ENCODE assay signal across 26 cellular contexts in the genomic region with DNA sequence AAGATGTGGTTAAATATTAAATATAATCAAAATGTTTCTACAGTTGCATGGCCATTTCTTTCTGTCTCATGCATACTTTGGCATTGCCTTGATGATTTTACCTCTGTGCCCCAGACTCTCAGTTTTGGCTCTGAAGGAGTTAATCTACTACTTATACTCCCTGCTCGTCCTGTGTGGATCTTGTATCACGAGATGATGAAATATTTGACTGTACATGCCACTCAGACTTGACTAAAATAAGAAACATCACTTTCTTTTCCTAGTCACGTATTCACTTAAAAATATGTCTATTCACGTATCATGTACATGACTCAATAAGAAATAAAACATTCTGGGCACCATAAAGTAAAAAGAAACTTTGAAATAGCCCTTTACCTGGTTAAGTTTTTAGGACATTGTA.
DNase-seq lines count a peak whose midpoint lies in the region; ATAC-seq, FAIRE-seq and TF ChIP-seq lines count a peak whose summit lies in the region.
"Had no signal": no experiment of that assay in that cellular context is flagged by ENCODE, and none has a peak within 500 bp of the region (broad histone marks: within the 10 kb centered on the region; RNA-seq: fewer than 3 reads in every experiment).

No MANE protein-coding gene starts in this region.

- no peaks in the 10 kb centered on the region for H3K4me1 Mint-ChIP-seq in activated T-cell treated with anti-CD3 and anti-CD28 coated beads, Interleukin-2, amount 50 U/mL, for 72 hours (ENCODE audit: low read depth)
- H3K4me1 Mint-ChIP-seq: CD8-positive, alpha-beta memory T cell had no signal

- H3K36me3 Mint-ChIP-seq in activated T-cell treated with anti-CD3 and anti-CD28 coated beads, Interleukin-2, amount 50 U/mL, for 72 hours (ENCODE audit: insufficient read depth in 2 of 2): no peaks in the 10 kb centered on the region
- H3K36me3 Mint-ChIP-seq: CD8-positive, alpha-beta memory T cell had no signal

- DNase-seq in left ventricle myocardium inferior (no peak), right atrium auricular region (ENCODE audit: low spot score) (no peak), amniotic epithelial cell (ENCODE audit: low read depth) (peak; percentile 23), fibroblast of peridontal ligament (ENCODE audit: extremely low read depth) (peak; percentile 88), NCI-H1694 (lab: John Stamatoyannopoulos, UW) (no peak), cerebellar cortex (ENCODE audit: low spot score) (no peak), urothelium cell line (ENCODE audit: low spot score) (no peak)
- no peak for DNase-seq in activated T-cell treated with anti-CD3 and anti-CD28 coated beads, Interleukin-2, amount 50 U/mL, for 72 hours
- DNase-seq: Calu3; CD8-positive, alpha-beta memory T cell; DMS153; NCI-H1092; NCI-H146; NCI-H2081; NCI-H2171; NCI-H345; NCI-H524; NCI-H82; SIG-M5; SK-N-SH had no signal

- no peaks in the 10 kb centered on the region for H3K4me1 ChIP-seq in left ventricle myocardium inferior
- no peaks in the 10 kb centered on the region for H3K4me1 ChIP-seq in right atrium auricular region

- peaks cover 0 to 3% of the 10 kb centered on the region in 2 donors for H3K9me3 Mint-ChIP-seq in activated T-cell treated with anti-CD3 and anti-CD28 coated beads, Interleukin-2, amount 50 U/mL, for 72 hours

- no peak for FAIRE-seq in urothelium cell line (lab: Jason Lieb, UNC)
- FAIRE-seq: G401.6, GM18507, K562 had no signal

- no peak overlapping the region for H3K27ac Mint-ChIP-seq in activated T-cell treated with anti-CD3 and anti-CD28 coated beads, Interleukin-2, amount 50 U/mL, for 72 hours
- H3K27ac Mint-ChIP-seq: CD8-positive, alpha-beta memory T cell had no signal

- H3K36me3 ChIP-seq in left ventricle myocardium inferior: no peaks in the 10 kb centered on the region
- no peaks in the 10 kb centered on the region for H3K36me3 ChIP-seq in right atrium auricular region

- H3K27me3 Mint-ChIP-seq in activated T-cell treated with anti-CD3 and anti-CD28 coated beads, Interleukin-2, amount 50 U/mL, for 72 hours (ENCODE audit: low read depth): no peaks in the 10 kb centered on the region
- H3K27me3 Mint-ChIP-seq: CD8-positive, alpha-beta memory T cell had no signal

- no peak for ATAC-seq in activated T-cell treated with anti-CD3 and anti-CD28 coated beads, Interleukin-2, amount 50 U/mL, for 72 hours (replicated peaks in 1 of 2)
- ATAC-seq: K562, Panc1 had no signal

- H3K27ac ChIP-seq in left ventricle myocardium inferior (replicated peaks) (peak overlapping the region; percentile 49), right atrium auricular region (no peak overlapping the region)
- H3K27ac ChIP-seq: 22Rv1, C4-2B had no signal

- H3K4me3 ChIP-seq in left ventricle myocardium inferior (no peak overlapping the region), right atrium auricular region (no peak overlapping the region)
- H3K4me3 ChIP-seq: K562 had no signal

- H3K27me3 ChIP-seq in left ventricle myocardium inferior (ENCODE audit: low read depth) (no peaks in the 10 kb centered on the region), right atrium auricular region (no peaks in the 10 kb centered on the region)

- intact Hi-C loops in left ventricle myocardium inferior (cut with micrococcal nuclease): no loop called here

- H3K4me3 Mint-ChIP-seq in activated T-cell treated with anti-CD3 and anti-CD28 coated beads, Interleukin-2, amount 50 U/mL, for 72 hours: no peak overlapping the region
- H3K4me3 Mint-ChIP-seq: CD8-positive, alpha-beta memory T cell had no signal

- no peaks in the 10 kb centered on the region for H3K9me3 ChIP-seq in left ventricle myocardium inferior (replicated peaks)
- H3K9me3 ChIP-seq in right atrium auricular region: no peaks in the 10 kb centered on the region
- H3K9me3 ChIP-seq: SK-N-SH had no signal

- TF ChIP-seq CTCF in left ventricle myocardium inferior (IDR thresholded peaks at IDR 0.05; ENCODE audit: borderline replicate concordance) (no peak), right atrium auricular region (IDR thresholded peaks at IDR 0.05) (no peak)

Comparison
In these comparisons a context has a peak if more than half of its experiments do, and no peak if none do; other contexts are left out.
1. DNase-seq: peak in amniotic epithelial cell (single experiment) and fibroblast of peridontal ligament (single experiment); none in left ventricle myocardium inferior (single experiment), right atrium auricular region (single experiment), NCI-H1694 (single experiment), activated T-cell treated with anti-CD3 and anti-CD28 coated beads, Interleukin-2, amount 50 U/mL, for 72 hours (0 of 2), cerebellar cortex (single experiment) and urothelium cell line (single experiment).